In the genomic region with DNA sequence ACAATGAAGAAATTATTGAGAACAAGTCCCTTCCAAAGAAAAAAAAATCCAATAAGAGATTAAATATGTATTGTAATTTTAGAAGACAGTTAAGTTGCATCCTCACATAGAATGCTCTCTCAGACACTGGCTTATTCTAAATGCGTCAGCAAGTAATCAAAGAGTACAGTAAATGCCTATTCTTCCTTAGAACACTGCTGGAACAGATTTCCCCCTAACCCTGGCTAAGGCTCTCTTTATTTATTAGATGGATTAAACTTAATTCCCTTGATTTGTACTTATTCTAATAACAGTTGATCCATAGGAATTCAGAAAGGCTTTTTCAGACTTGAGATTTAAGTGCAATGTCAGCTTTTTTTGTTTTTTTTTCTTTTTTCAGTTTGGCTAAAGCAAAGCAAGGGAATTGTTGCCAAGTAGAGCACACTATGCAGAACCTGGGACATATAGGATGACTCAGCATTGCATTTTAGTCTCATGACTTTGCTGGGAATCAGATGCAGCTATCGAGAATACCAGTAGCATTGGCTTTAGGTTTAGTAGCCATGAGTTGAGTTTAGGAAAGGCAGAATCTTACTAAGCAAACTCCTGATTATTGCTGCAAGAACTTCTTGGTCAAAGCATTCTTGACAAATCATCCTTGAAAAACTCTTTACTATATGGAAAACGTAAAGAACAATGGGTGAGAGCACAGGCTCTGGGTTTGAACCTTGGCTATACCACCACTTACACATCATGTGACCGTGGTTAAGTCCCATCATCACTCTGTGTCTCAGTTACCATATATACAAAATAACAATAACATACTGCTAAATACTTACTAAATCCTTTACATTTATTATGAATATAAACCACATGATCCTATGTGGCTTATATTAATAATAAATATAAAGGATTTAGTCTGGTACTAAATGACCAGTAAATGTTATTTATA, we compare ENCODE assay signal across 1 cellular context.
TF ChIP-seq lines count a peak whose summit lies in the region.

No MANE protein-coding gene starts in this region.

TF ChIP-seq in H1, 55 proteins besides CTCF, POLR2A, EP300 and RAD21:
- TF ChIP-seq MAFK (IDR thresholded peaks at IDR 0.05; ENCODE audit: low read depth, low read length) (peak; percentile 86), TEAD4 (IDR thresholded peaks at IDR 0.05; ENCODE audit: low read depth, low read length) (no peak), TAF7 (optimal IDR thresholded peaks at IDR 0.05; ENCODE audit: borderline replicate concordance, low read depth, low read length) (no peak), BACH1 (IDR thresholded peaks at IDR 0.05; ENCODE audit: low read length) (peak; percentile 73), BCL11A (IDR thresholded peaks at IDR 0.05; ENCODE audit: low read depth in 2 of 2, low read length in 2 of 2) (no peak), RNF2 (IDR thresholded peaks at IDR 0.05; ENCODE audit: borderline replicate concordance, low read depth, low read length, missing control alignments, poor library complexity, severe bottlenecking) (no peak), RBBP5 (IDR thresholded peaks at IDR 0.05; ENCODE audit: borderline replicate concordance, low read depth, low read length) (no peak)
- TF ChIP-seq, protein P1, sequence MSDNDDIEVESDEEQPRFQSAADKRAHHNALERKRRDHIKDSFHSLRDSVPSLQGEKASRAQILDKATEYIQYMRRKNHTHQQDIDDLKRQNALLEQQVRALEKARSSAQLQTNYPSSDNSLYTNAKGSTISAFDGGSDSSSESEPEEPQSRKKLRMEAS (IDR thresholded peaks at IDR 0.05), result no peak
